ENCODE assay signal across 8 cellular contexts in the genomic region with DNA sequence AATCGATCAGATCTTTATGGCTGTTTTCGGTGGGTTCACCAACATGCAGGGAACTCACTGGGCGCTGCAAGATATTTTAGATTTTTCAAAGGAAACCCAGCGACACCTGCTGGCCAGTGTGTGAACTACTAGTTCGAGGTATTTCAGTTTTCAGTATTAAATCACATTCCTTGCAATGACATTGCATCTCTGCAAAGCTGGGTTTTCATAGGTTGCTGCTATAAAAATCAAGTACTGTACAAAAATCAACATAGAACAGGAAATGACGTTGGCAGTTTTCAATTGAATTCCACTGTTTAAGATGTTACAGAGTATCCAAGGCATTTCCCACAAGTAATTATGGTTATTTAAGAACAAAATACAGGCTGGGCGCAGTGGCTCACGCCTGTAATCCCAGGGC. TPM values are rescaled to one million over a fixed set of nuclear protein-coding genes. Genes with fewer than 3 reads are reported as not detected.
DNase-seq lines count a peak whose midpoint lies in the region; ATAC-seq and TF ChIP-seq lines count a peak whose summit lies in the region.

No MANE protein-coding gene starts in this region.

- TF ChIP-seq CTCF in coronary artery (IDR thresholded peaks at IDR 0.05) = peak; percentile 75
- TF ChIP-seq CTCF in lower lobe of right lung (IDR thresholded peaks at IDR 0.05) = peak; percentile 87

- CTCF ChIA-PET in activated CD4-positive, alpha-beta T cell treated with anti-CD3 and anti-CD28 coated beads, Interleukin-2, amount 10 ng/mL, durations not matched to agents 7 days and 5 days (lab: Charles Lee) = interaction anchor here (1.2 to 1.4 kb wide), 3 partner anchors 10 to 46 kb away, joined by 3 to 4 read pairs (median 3); no protein-coding TSS in a partner anchor

- H3K27ac ChIP-seq in coronary artery = peak overlapping the region in 1 of 2 donors; percentile 31
- H3K27ac ChIP-seq in lower lobe of right lung = no peak overlapping the region

- no peaks in the 10 kb centered on the region for H3K9me3 ChIP-seq in lower lobe of right lung

- no peak overlapping the region for H3K4me3 ChIP-seq in coronary artery
- no peak overlapping the region for H3K4me3 ChIP-seq in lower lobe of right lung

- intact Hi-C loops in lower lobe of right lung (cut with DNase I) = no loop called here

- H3K27me3 ChIP-seq in lower lobe of right lung (ENCODE audit: low read depth) = no peaks in the 10 kb centered on the region

- H3K9me3 Mint-ChIP-seq in activated CD4-positive, alpha-beta T cell treated with anti-CD3 and anti-CD28 coated beads, Interleukin-2, amount 10 ng/mL, durations not matched to agents 7 days and 5 days = no peaks in the 10 kb centered on the region

- H3K4me1 ChIP-seq in lower lobe of right lung = no peaks in the 10 kb centered on the region

- H3K36me3 Mint-ChIP-seq in activated CD4-positive, alpha-beta T cell treated with anti-CD3 and anti-CD28 coated beads, Interleukin-2, amount 10 ng/mL, durations not matched to agents 7 days and 5 days (ENCODE audit: low read depth) = peaks cover 31% of the 10 kb centered on the region

- H3K27me3 Mint-ChIP-seq in activated CD4-positive, alpha-beta T cell treated with anti-CD3 and anti-CD28 coated beads, Interleukin-2, amount 10 ng/mL, durations not matched to agents 7 days and 5 days = no peaks in the 10 kb centered on the region

- peaks cover 45% of the 10 kb centered on the region for H3K36me3 ChIP-seq in lower lobe of right lung

- peaks cover 5% of the 10 kb centered on the region for H3K4me1 Mint-ChIP-seq in activated CD4-positive, alpha-beta T cell treated with anti-CD3 and anti-CD28 coated beads, Interleukin-2, amount 10 ng/mL, durations not matched to agents 7 days and 5 days

- H3K4me3 Mint-ChIP-seq in activated CD4-positive, alpha-beta T cell treated with anti-CD3 and anti-CD28 coated beads, Interleukin-2, amount 10 ng/mL, durations not matched to agents 7 days and 5 days = no peak overlapping the region

- peak overlapping the region; percentile 31 for H3K27ac Mint-ChIP-seq in activated CD4-positive, alpha-beta T cell treated with anti-CD3 and anti-CD28 coated beads, Interleukin-2, amount 10 ng/mL, durations not matched to agents 7 days and 5 days

- ATAC-seq in lower lobe of right lung (peak; percentile 57 to 58), HG03460 (IDR thresholded peaks at IDR 0.05; ENCODE audit: unreplicated experiment) (no peak)

- POLR2A ChIA-PET in activated CD4-positive, alpha-beta T cell treated with anti-CD3 and anti-CD28 coated beads, Interleukin-2, amount 10 ng/mL, durations not matched to agents 7 days and 5 days (lab: Charles Lee) = interaction anchor here (0.7 kb wide), 1 partner anchor 74 kb away, joined by 6 read pairs; no protein-coding TSS in a partner anchor

- peak; percentile 25 for DNase-seq in SKM-1 treated with dmso at 0.1 percent for 144 hours (lab: John Stamatoyannopoulos, UW; ENCODE audit: unreplicated experiment)
- no peak for DNase-seq in SKM-1 (lab: John Stamatoyannopoulos, UW; ENCODE audit: unreplicated experiment)
- peak; percentile 49 for DNase-seq in NCI-H2227 treated with DMSO at 0.1 percent for 48 hours (lab: John Stamatoyannopoulos, UW)
- peak; percentile 74 for DNase-seq in activated CD4-positive, alpha-beta T cell treated with anti-CD3 and anti-CD28 coated beads, Interleukin-2, amount 10 ng/mL, durations not matched to agents 7 days and 5 days
- no peak for DNase-seq in coronary artery (ENCODE audit: low spot score)
- DNase-seq in lower lobe of right lung = no peak
- DNase-seq in stimulated activated CD8-positive, alpha-beta memory T cell treated with anti-CD3 and anti-CD28 coated beads, Interleukin-15, amount 100 ng/mL, for 1 hour (ENCODE audit: low read depth) = peak; percentile 52

RNA-seq across cellular contexts. Expression of a gene that starts 17.6 kb away (rescaled TPM):
- 100 to 1,000 TPM; 200 to 206 TPM for total RNA-seq in activated CD4-positive, alpha-beta T cell treated with anti-CD3 and anti-CD28 coated beads, Interleukin-2, amount 10 ng/mL, durations not matched to agents 7 days and 5 days
- 18.4 TPM for total RNA-seq in lower lobe of right lung

RNA-seq across cellular contexts. Expression of a gene that starts 17.9 kb away (rescaled TPM):
- total RNA-seq in activated CD4-positive, alpha-beta T cell treated with anti-CD3 and anti-CD28 coated beads, Interleukin-2, amount 10 ng/mL, durations not matched to agents 7 days and 5 days = 1 to 10 TPM; 6.9 to 9.3 TPM
- total RNA-seq in lower lobe of right lung = 7.7 TPM

RNA-seq across cellular contexts. Expression of a gene that starts 41.9 kb away (rescaled TPM):
- 1 to 10 TPM; 4.3 to 5.3 TPM for total RNA-seq in activated CD4-positive, alpha-beta T cell treated with anti-CD3 and anti-CD28 coated beads, Interleukin-2, amount 10 ng/mL, durations not matched to agents 7 days and 5 days
- total RNA-seq in lower lobe of right lung = 11.2 TPM

Comparison
In these comparisons a context has a peak if more than half of its experiments do, and no peak if none do; other contexts are left out.
1. DNase-seq: peak in SKM-1 treated with dmso at 0.1 percent for 144 hours (single experiment), NCI-H2227 treated with DMSO at 0.1 percent for 48 hours (single experiment), activated CD4-positive, alpha-beta T cell treated with anti-CD3 and anti-CD28 coated beads, Interleukin-2, amount 10 ng/mL, durations not matched to agents 7 days and 5 days (single experiment) and stimulated activated CD8-positive, alpha-beta memory T cell treated with anti-CD3 and anti-CD28 coated beads, Interleukin-15, amount 100 ng/mL, for 1 hour (single experiment); none in SKM-1 (single experiment), coronary artery (single experiment) and lower lobe of right lung (single experiment).
2. RNA of a gene that starts 17.6 kb away (total RNA-seq): 200 to 206 TPM in activated CD4-positive, alpha-beta T cell treated with anti-CD3 and anti-CD28 coated beads, Interleukin-2, amount 10 ng/mL, durations not matched to agents 7 days and 5 days; 18.4 TPM in lower lobe of right lung (single experiment); every median in the first group is over 10 times any median in the second.